1 cellular context compared by ENCODE assay signal in genomic region chr4:40897557-40898203, GRCh38.
TF ChIP-seq lines count a peak whose summit lies in the region.

No MANE protein-coding gene starts in this region.

TF ChIP-seq in K562, 482 proteins besides CTCF, POLR2A, EP300 and RAD21 (continued from another document):
- TF ChIP-seq PATZ1 (CRISPR knock-in tag; IDR thresholded peaks at IDR 0.05; ENCODE audit: borderline replicate concordance): no peak
- TF ChIP-seq NR1H2 (CRISPR knock-in tag; IDR thresholded peaks at IDR 0.05): no peak
- TF ChIP-seq THAP7 (CRISPR knock-in tag; IDR thresholded peaks at IDR 0.05): no peak
- no peak for TF ChIP-seq THRA (IDR thresholded peaks at IDR 0.05)
- TF ChIP-seq IRF2 (CRISPR knock-in tag; IDR thresholded peaks at IDR 0.05): no peak
- TF ChIP-seq ZNF133 (CRISPR knock-in tag; IDR thresholded peaks at IDR 0.05): no peak
- TF ChIP-seq MYBL2 (IDR thresholded peaks at IDR 0.05; ENCODE audit: low read depth): no peak
- TF ChIP-seq MYBL2 (CRISPR knock-in tag; IDR thresholded peaks at IDR 0.05; ENCODE audit: borderline replicate concordance): no peak
- TF ChIP-seq SRSF9 (IDR thresholded peaks at IDR 0.05; ENCODE audit: borderline replicate concordance, low read depth, low read length): no peak
- TF ChIP-seq LARP7 (IDR thresholded peaks at IDR 0.05): no peak
- no peak for TF ChIP-seq ZNF79 (CRISPR knock-in tag; IDR thresholded peaks at IDR 0.05; ENCODE audit: low read depth)
- TF ChIP-seq ZNF253 (CRISPR knock-in tag; conservative IDR thresholded peaks at IDR 0.05): no peak
- no peak for TF ChIP-seq BHLHE40 (IDR thresholded peaks at IDR 0.05; ENCODE audit: low read length)
- no peak for TF ChIP-seq FOXJ3 (CRISPR knock-in tag; IDR thresholded peaks at IDR 0.05)
- no peak for TF ChIP-seq DACH1 (IDR thresholded peaks at IDR 0.05; ENCODE audit: partially characterized antibody)
- TF ChIP-seq NFIC (IDR thresholded peaks at IDR 0.05): peak; percentile 84
- no peak for TF ChIP-seq SPI1 (IDR thresholded peaks at IDR 0.05; ENCODE audit: borderline replicate concordance, low read depth, low read length)
- TF ChIP-seq ZFP36 (IDR thresholded peaks at IDR 0.05; ENCODE audit: low read depth, low read length, partially characterized antibody): peak; percentile 18
- TF ChIP-seq OTX1 (CRISPR knock-in tag; IDR thresholded peaks at IDR 0.05): no peak
- TF ChIP-seq KHSRP (IDR thresholded peaks at IDR 0.05): no peak
- TF ChIP-seq MAZ (CRISPR knock-in tag; conservative IDR thresholded peaks at IDR 0.05 in 1 of 2, IDR thresholded peaks at IDR 0.05 in 1 of 2): 0 out of 4 replicates have a peak, but pooled peaks of 1 of the 2 experiments have one; percentile 23
- no peak for TF ChIP-seq ZEB2 (IDR thresholded peaks at IDR 0.05)
- TF ChIP-seq SNRNP70 (optimal IDR thresholded peaks at IDR 0.05; ENCODE audit: low read depth, low read length): no peak
- TF ChIP-seq SMC3 (conservative IDR thresholded peaks at IDR 0.05; ENCODE audit: insufficient read depth, low read depth, low read length): 0 out of 2 replicates have a peak, but pooled peaks have one; percentile 18
- no peak for TF ChIP-seq HNRNPK (IDR thresholded peaks at IDR 0.05; ENCODE audit: low read depth, low read length, poor library complexity, severe bottlenecking)
- no peak for TF ChIP-seq USF1 (CRISPR knock-in tag; IDR thresholded peaks at IDR 0.05)
- no peak for TF ChIP-seq TOE1 (IDR thresholded peaks at IDR 0.05; ENCODE audit: borderline replicate concordance)
- TF ChIP-seq TOE1 (CRISPR knock-in tag; IDR thresholded peaks at IDR 0.05; ENCODE audit: borderline replicate concordance, low read depth): no peak
- no peak for TF ChIP-seq STAT6 (CRISPR knock-in tag; IDR thresholded peaks at IDR 0.05)
- TF ChIP-seq ZFP1 (CRISPR knock-in tag; IDR thresholded peaks at IDR 0.05): no peak
- no peak for TF ChIP-seq POLR3A (IDR thresholded peaks at IDR 0.05; ENCODE audit: borderline replicate concordance, extremely low read depth, insufficient read depth, insufficient read length)
- no peak for TF ChIP-seq ESRRA (IDR thresholded peaks at IDR 0.05; ENCODE audit: borderline replicate concordance, low read depth)
- 0 out of 2 replicates have a peak, but pooled peaks have one; percentile 21 for TF ChIP-seq XRCC5 (IDR thresholded peaks at IDR 0.05; ENCODE audit: low read depth, low read length)
- TF ChIP-seq CTCFL (IDR thresholded peaks at IDR 0.05; ENCODE audit: borderline replicate concordance, insufficient read depth, low read depth, low read length, poor library complexity, severe bottlenecking): peak; percentile 25
- TF ChIP-seq ZBTB34 (CRISPR knock-in tag; IDR thresholded peaks at IDR 0.05): no peak
- no peak for TF ChIP-seq PHF20 (IDR thresholded peaks at IDR 0.05; ENCODE audit: partially characterized antibody)
- TF ChIP-seq CREM (IDR thresholded peaks at IDR 0.05; ENCODE audit: low read depth): peak; percentile 35; the same call in 1 of the 2 replicates
- TF ChIP-seq HDAC2 (IDR thresholded peaks at IDR 0.05): no peak
- no peak for TF ChIP-seq NCOA6 (IDR thresholded peaks at IDR 0.05)
- no peak for TF ChIP-seq SUPT5H (IDR thresholded peaks at IDR 0.05)
- no peak for TF ChIP-seq ARID2 (IDR thresholded peaks at IDR 0.05)
- no peak for TF ChIP-seq PREB (CRISPR knock-in tag; IDR thresholded peaks at IDR 0.05)
- 0 out of 2 replicates have a peak, but pooled peaks have one; percentile 12 for TF ChIP-seq RB1 (IDR thresholded peaks at IDR 0.05; ENCODE audit: low read depth)
- no peak for TF ChIP-seq MECOM (CRISPR knock-in tag; IDR thresholded peaks at IDR 0.05)
- no peak for TF ChIP-seq KLF16 (IDR thresholded peaks at IDR 0.05)
- no peak for TF ChIP-seq DPF2 (IDR thresholded peaks at IDR 0.05)
- no peak for TF ChIP-seq AFF4 (CRISPR knock-in tag; IDR thresholded peaks at IDR 0.05)
- no peak for TF ChIP-seq NFRKB (IDR thresholded peaks at IDR 0.05; ENCODE audit: low read depth)
TF ChIP-seq in K562: peak in this region for 8.
